ENCODE assay signal across 30 cellular contexts in genomic region chr4:27602172-27602571, GRCh38.
A peak's percentile ranks its signal among the peaks of the same experiment; 100 is the strongest.
DNase-seq lines count a peak whose midpoint lies in the region; ATAC-seq, FAIRE-seq and TF ChIP-seq lines count a peak whose summit lies in the region.
"Had no signal": no experiment of that assay in that cellular context is flagged by ENCODE, and none has a peak within 500 bp of the region (broad histone marks: within the 10 kb centered on the region; RNA-seq: fewer than 3 reads in every experiment).

No MANE protein-coding gene starts in this region.

- no peak for TF ChIP-seq RAD21 in HepG2 (CRISPR knock-in tag; IDR thresholded peaks at IDR 0.05)

- no peak for TF ChIP-seq CTCF in HepG2 (CRISPR knock-in tag; IDR thresholded peaks at IDR 0.05)
- TF ChIP-seq CTCF in right lobe of liver (IDR thresholded peaks at IDR 0.05): no peak
- TF ChIP-seq CTCF in HEK293 (tag by site-specific recombination; IDR thresholded peaks at IDR 0.05): no peak
- no peak for TF ChIP-seq CTCF in thyroid gland (IDR thresholded peaks at IDR 0.05)

- no peak overlapping the region for H3K9ac ChIP-seq in HepG2 (ENCODE audit: insufficient read depth, low read depth, low read length)
- H3K9ac ChIP-seq: BLaER1; BLaER1 treated with 17β-estradiol and CSF1 and Interleukin-3, amounts not matched to agents 10 nM and 100 nM had no signal

- H3K4me2 ChIP-seq in HepG2 (ENCODE audit: low read depth, low read length): no peak overlapping the region
- H3K4me2 ChIP-seq: A549; BLaER1; BLaER1 treated with 17β-estradiol and CSF1 and Interleukin-3, amounts not matched to agents 10 nM and 100 nM had no signal

- FAIRE-seq in HepG2 (lab: Jason Lieb, UNC): no peak
- FAIRE-seq: A204.1, A549, D721Med had no signal

- no peak overlapping the region for H2AFZ ChIP-seq in HepG2 (ENCODE audit: low read length)

- no peak for TF ChIP-seq EP300 in HepG2 (IDR thresholded peaks at IDR 0.05; ENCODE audit: low read depth in 2 of 2, low read length in 2 of 2)
- TF ChIP-seq EP300 in HepG2 (CRISPR knock-in tag; IDR thresholded peaks at IDR 0.05; ENCODE audit: borderline replicate concordance): no peak

- H3K4me1 ChIP-seq in HepG2 (ENCODE audit: insufficient read depth, low read length): no peaks in the 10 kb centered on the region
- no peaks in the 10 kb centered on the region for H3K4me1 ChIP-seq in right lobe of liver
- no peaks in the 10 kb centered on the region for H3K4me1 ChIP-seq in HEK293 (ENCODE audit: control insufficient read depth, insufficient read depth, low read length)
- no peaks in the 10 kb centered on the region for H3K4me1 ChIP-seq in thyroid gland
- H3K4me1 ChIP-seq: A549; BE2C; BLaER1; BLaER1 treated with 17β-estradiol and CSF1 and Interleukin-3, amounts not matched to agents 10 nM and 100 nM; Caco-2 had no signal

- no peak for TF ChIP-seq POLR2A in HepG2 (IDR thresholded peaks at IDR 0.05; ENCODE audit: insufficient read depth in 1 of 2, low read depth in 2 of 2, low read length in 2 of 2)
- no peak for TF ChIP-seq POLR2A in right lobe of liver (IDR thresholded peaks at IDR 0.05)
- TF ChIP-seq POLR2A in thyroid gland (IDR thresholded peaks at IDR 0.05): no peak

- POLR2A ChIA-PET in HepG2 (lab: Yijun Ruan, JAX) (no interaction called here), HEK293 (lab: Yijun Ruan, JAX) (no interaction called here)

- in situ Hi-C loops in HepG2 (cut with HindIII; ENCODE audit: extremely low pct_ligation_motif_present, low pct_unique_long_range_greater_than_20kb): no loop called here

- H3K79me2 ChIP-seq in HepG2 (ENCODE audit: insufficient read depth, low read length): no peaks in the 10 kb centered on the region

- ATAC-seq in HepG2 (no peak), right lobe of liver (no peak)
- ATAC-seq: A549; CD8-positive, alpha-beta T cell had no signal

- CTCF ChIA-PET in HepG2 (lab: Yijun Ruan, JAX; ENCODE audit: low intra/inter-chr PET ratio, low total read pairs): no interaction called here
- CTCF ChIA-PET in HEK293 (lab: Yijun Ruan, JAX): no interaction called here

- H3K36me3 ChIP-seq in HepG2 (replicated peaks in 1 of 2; ENCODE audit: control insufficient read depth in 1 of 2, insufficient read depth in 2 of 2, low read length in 2 of 2) (no peaks in the 10 kb centered on the region), right lobe of liver (no peaks in the 10 kb centered on the region), HEK293 (ENCODE audit: control insufficient read depth in 2 of 2, insufficient read depth in 1 of 2, low read length in 2 of 2) (no peaks in the 10 kb centered on the region), thyroid gland (no peaks in the 10 kb centered on the region)
- H3K36me3 ChIP-seq: BE2C; BLaER1; BLaER1 treated with 17β-estradiol and CSF1 and Interleukin-3, amounts not matched to agents 10 nM and 100 nM had no signal

- H3K9me3 ChIP-seq in HepG2 (ENCODE audit: low read length) (peaks cover 24% of the 10 kb centered on the region), right lobe of liver (no peaks in the 10 kb centered on the region), HEK293 (ENCODE audit: control insufficient read depth, insufficient read depth, low read depth, low read length) (no peaks in the 10 kb centered on the region), thyroid gland (no peaks in the 10 kb centered on the region)
- H3K9me3 ChIP-seq: A549, BE2C, BLaER1, Caco-2 had no signal

- H3K27ac ChIP-seq in HepG2 (ENCODE audit: extremely low read length, insufficient read depth, low read length) (no peak overlapping the region), right lobe of liver (no peak overlapping the region), HEK293 (ENCODE audit: extremely low read depth, low read depth, low read length) (no peak overlapping the region), thyroid gland (no peak overlapping the region)
- H3K27ac ChIP-seq: 22Rv1; A549; BLaER1; BLaER1 treated with 17β-estradiol and CSF1 and Interleukin-3, amounts not matched to agents 10 nM and 100 nM; C4-2B had no signal

- H3K27me3 ChIP-seq in HepG2 (ENCODE audit: control insufficient read depth in 1 of 2, insufficient read depth in 2 of 2, low read length in 2 of 2) (no peaks in the 10 kb centered on the region), right lobe of liver (no peaks in the 10 kb centered on the region), thyroid gland (no peaks in the 10 kb centered on the region)
- H3K27me3 ChIP-seq: BE2C; BLaER1; BLaER1 treated with 17β-estradiol and CSF1 and Interleukin-3, amounts not matched to agents 10 nM and 100 nM had no signal

- no TSS peak for BruUV-seq in HepG2 (replicated peaks; lab: Mats Ljungman, UMichigan)

- H3K4me3 ChIP-seq in HepG2 (replicated peaks in 1 of 3; ENCODE audit: insufficient read depth in 1 of 3, low read depth in 2 of 3, low read length in 3 of 3) (no peak overlapping the region), right lobe of liver (no peak overlapping the region), HEK293 (ENCODE audit: low read depth, low read length) (no peak overlapping the region), thyroid gland (replicated peaks in 1 of 3) (no peak overlapping the region)
- H3K4me3 ChIP-seq: A549; BLaER1; BLaER1 treated with 17β-estradiol and CSF1 and Interleukin-3, amounts not matched to agents 10 nM and 100 nM had no signal

- intact Hi-C loops in HepG2 (cut with micrococcal nuclease; ENCODE audit: unreplicated experiment): no loop called here
- intact Hi-C loops in right lobe of liver (cut with DNase I): no loop called here
- intact Hi-C loops in thyroid gland (cut with DNase I): no loop called here

- H4K20me1 ChIP-seq in HepG2 (ENCODE audit: insufficient read depth, low read length): no peaks in the 10 kb centered on the region
- H4K20me1 ChIP-seq: BLaER1; BLaER1 treated with 17β-estradiol and CSF1 and Interleukin-3, amounts not matched to agents 10 nM and 100 nM had no signal

- no peak for DNase-seq in HepG2 (ENCODE audit: low spot score)
- DNase-seq in right lobe of liver: no peak
- DNase-seq in thyroid gland: no peak
- DNase-seq: 8988T; ACHN; AML-193; BE2C; C1 segment of cervical spinal cord; Caco-2; Calu3; CD4-positive, alpha-beta memory T cell; CD4-positive, alpha-beta T cell; CD4-positive, CD25-positive, alpha-beta regulatory T cell; CD8-positive, alpha-beta memory T cell; CD8-positive, alpha-beta T cell; COR-L47; DMS 273 treated with DMSO at 0.1 percent for 48 hours; DMS153; DMS79; DMS79 treated with DMSO at 0.1 percent for 48 hours; DND-41; EL had no signal

TF ChIP-seq in HepG2, 621 proteins besides CTCF, POLR2A, EP300 and RAD21:
- TF ChIP-seq ZNF720 (CRISPR knock-in tag; IDR thresholded peaks at IDR 0.05) (no peak), CREB1 (IDR thresholded peaks at IDR 0.05) (peak; percentile 83), CREB1 (CRISPR knock-in tag; IDR thresholded peaks at IDR 0.05) (no peak)

TF ChIP-seq in HEK293, 187 proteins besides CTCF, POLR2A, EP300 and RAD21:
- TF ChIP-seq REST (tag by site-specific recombination; IDR thresholded peaks at IDR 0.05) (no peak), ZNF184 (tag by site-specific recombination; IDR thresholded peaks at IDR 0.05) (no peak), ZNF513 (tag by site-specific recombination; IDR thresholded peaks at IDR 0.05) (peak; percentile 66), ZNF423 (tag by site-specific recombination; IDR thresholded peaks at IDR 0.05) (no peak), FEZF1 (tag by site-specific recombination; IDR thresholded peaks at IDR 0.05) (no peak)

Comparison
In these comparisons a context has a peak if more than half of its experiments do, and no peak if none do; other contexts are left out.
1. Of the 63 proteins assayed by ChIP-seq in both HepG2 and HEK293: peak only in HepG2: none; only in HEK293: ZNF513; in both: none; in neither: 62.